8 cellular contexts compared by ENCODE assay signal in genomic region chr6:21595265-21595950, GRCh38. TPM values are rescaled to one million over a fixed set of nuclear protein-coding genes. Genes with fewer than 3 reads are reported as not detected.
DNase-seq lines count a peak whose midpoint lies in the region; ATAC-seq and TF ChIP-seq lines count a peak whose summit lies in the region.

No MANE protein-coding gene starts in this region.

- peak; percentile 58 for DNase-seq in Caki2 (ENCODE audit: low read depth)
- DNase-seq in activated naive CD4-positive, alpha-beta T cell treated with anti-CD3 and anti-CD28 coated beads, Interleukin-2, amount 50 U/mL, for 16 hours: peak; percentile 29
- peak; percentile 29 for DNase-seq in left ventricle myocardium inferior
- no peak for DNase-seq in SHP77 (lab: John Stamatoyannopoulos, UW)
- no peak for DNase-seq in NCI-H2171 (lab: John Stamatoyannopoulos, UW)

- H3K36me3 ChIP-seq in KOPT-K1 (ENCODE audit: insufficient read depth, low read length): peaks cover 51% of the 10 kb centered on the region
- no peaks in the 10 kb centered on the region for H3K36me3 ChIP-seq in left ventricle myocardium inferior
- H3K36me3 ChIP-seq in rectal smooth muscle tissue (ENCODE audit: control insufficient read depth, insufficient read depth, low read length): no peaks in the 10 kb centered on the region

- H3K4me3 ChIP-seq in left ventricle myocardium inferior (peak overlapping the region; percentile 85), rectal smooth muscle tissue (ENCODE audit: low read length) (peak overlapping the region; percentile 86)

- H3K27me3 ChIP-seq in left ventricle myocardium inferior (ENCODE audit: low read depth): no peaks in the 10 kb centered on the region
- no peaks in the 10 kb centered on the region for H3K27me3 ChIP-seq in rectal smooth muscle tissue (ENCODE audit: control insufficient read depth, insufficient read depth, low read length)

- TF ChIP-seq CTCF in left ventricle myocardium inferior (IDR thresholded peaks at IDR 0.05; ENCODE audit: borderline replicate concordance): peak; percentile 31

- H3K27ac ChIP-seq in KOPT-K1 (ENCODE audit: low read depth, low read length, poor library complexity, severe bottlenecking) (peak overlapping the region; percentile 91), left ventricle myocardium inferior (replicated peaks) (peak overlapping the region; percentile 93), rectal smooth muscle tissue (ENCODE audit: low read depth, low read length) (peak overlapping the region; percentile 90)

- H3K9me3 ChIP-seq in KOPT-K1 (ENCODE audit: insufficient read depth, low read length, poor library complexity, severe bottlenecking): no peaks in the 10 kb centered on the region
- H3K9me3 ChIP-seq in left ventricle myocardium inferior (replicated peaks): no peaks in the 10 kb centered on the region

- intact Hi-C loops in left ventricle myocardium inferior (cut with micrococcal nuclease): loop anchor here (10.0 kb wide), 1 partner anchor 549 kb away; no protein-coding TSS in a partner anchor

- peaks cover 61% of the 10 kb centered on the region for H3K4me1 ChIP-seq in left ventricle myocardium inferior
- H3K4me1 ChIP-seq in rectal smooth muscle tissue (ENCODE audit: control insufficient read depth, insufficient read depth, low read length): peaks cover 3% of the 10 kb centered on the region

- ATAC-seq in GM19397 (IDR thresholded peaks at IDR 0.05; ENCODE audit: unreplicated experiment): peak; percentile 17

- H3K9ac ChIP-seq in rectal smooth muscle tissue (ENCODE audit: low read length): peak overlapping the region; percentile 32

- in situ Hi-C loops in Caki2 (cut with HindIII; ENCODE audit: low pct_unique_long_range_greater_than_20kb, low sequenced_read_pairs): no loop called here

RNA-seq across cellular contexts. Expression of gene SOX4, which starts 1.9 kb away (rescaled TPM):
- total RNA-seq in Caki2 (2014; rRNA removed; shearing (Covaris generic); ENCODE audit: low replicate concordance): 77.4 and 81.8 TPM in 2 replicates
- 3.8 TPM for total RNA-seq in left ventricle myocardium inferior

Comparison
In these comparisons a context has a peak if more than half of its experiments do, and no peak if none do; other contexts are left out.
1. DNase-seq: peak in Caki2 (single experiment), activated naive CD4-positive, alpha-beta T cell treated with anti-CD3 and anti-CD28 coated beads, Interleukin-2, amount 50 U/mL, for 16 hours (single experiment) and left ventricle myocardium inferior (single experiment); none in SHP77 (0 of 2) and NCI-H2171 (single experiment).
2. RNA of gene SOX4, which starts 1.9 kb away (total RNA-seq): 77.4 to 81.8 TPM in Caki2; 3.8 TPM in left ventricle myocardium inferior (single experiment); every median in the first group is over 10 times any median in the second.
3. Peak in every context shown above with its lines, with median percentiles within 50 percentile points of each other: H3K27ac ChIP-seq.